Comparison of ENCODE assay signal across 12 cellular contexts in the genomic region with DNA sequence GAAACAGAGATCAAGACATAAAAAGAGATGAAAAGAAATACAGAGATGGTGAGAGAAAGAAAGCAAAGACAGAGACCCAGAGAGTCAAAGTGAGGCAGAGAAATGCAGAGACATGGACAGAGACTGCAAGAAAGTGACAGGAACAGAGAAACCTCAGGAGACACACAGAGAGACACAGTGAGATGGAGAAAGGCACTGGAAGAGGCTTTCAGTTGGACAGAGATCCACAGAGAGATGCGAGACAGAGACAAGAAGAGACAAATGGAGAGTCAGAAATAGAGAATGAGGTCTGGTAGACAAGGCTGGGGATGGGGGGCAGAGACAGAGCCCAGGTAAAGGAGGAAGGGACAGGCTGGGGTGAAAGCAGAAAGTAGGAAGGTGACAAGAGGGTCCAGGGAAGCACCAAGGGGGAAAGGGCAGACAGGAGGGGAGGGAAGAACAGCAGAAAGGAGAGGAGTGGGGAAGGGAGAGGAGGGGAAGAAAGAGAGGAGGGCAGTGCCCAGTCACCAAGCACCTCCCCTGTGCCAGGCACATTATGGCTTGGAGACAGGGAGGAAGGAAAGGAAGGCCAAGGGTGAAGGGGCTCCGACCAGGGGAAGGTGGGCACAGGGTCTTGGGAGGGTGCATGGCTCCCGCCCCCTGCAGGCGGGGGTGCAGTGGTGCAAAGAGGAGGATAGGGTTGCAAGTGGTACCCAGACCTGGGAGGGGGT. TPM values are rescaled to one million over a fixed set of nuclear protein-coding genes. Genes with fewer than 3 reads are reported as not detected.
A peak's percentile ranks its signal among the peaks of the same experiment; 100 is the strongest.
DNase-seq lines count a peak whose midpoint lies in the region; ATAC-seq and TF ChIP-seq lines count a peak whose summit lies in the region.
"Had no signal": no experiment of that assay in that cellular context is flagged by ENCODE, and none has a peak within 500 bp of the region (broad histone marks: within the 10 kb centered on the region; RNA-seq: fewer than 3 reads in every experiment).

No MANE protein-coding gene starts in this region.

- intact Hi-C loops in A673 (cut with micrococcal nuclease; ENCODE audit: unreplicated experiment) = no loop called here

- TF ChIP-seq CTCF in A673 (conservative IDR thresholded peaks at IDR 0.05; ENCODE audit: low read depth, low read length) = peak; percentile 58
- TF ChIP-seq CTCF in DOHH2 (IDR thresholded peaks at IDR 0.05; ENCODE audit: low read depth, low read length, poor library complexity, severe bottlenecking) = peak; percentile 84
- peak; percentile 17 to 41 for TF ChIP-seq CTCF in fibroblast of lung (conservative IDR thresholded peaks at IDR 0.05 in 1 of 2, IDR thresholded peaks at IDR 0.05 in 1 of 2; ENCODE audit: low read depth in 1 of 2, low read length in 2 of 2)

- no peak overlapping the region for H3K9ac ChIP-seq in fibroblast of lung (ENCODE audit: insufficient read depth, low read length)

- peaks cover 10% of the 10 kb centered on the region for H3F3A ChIP-seq in DOHH2 (ENCODE audit: control insufficient read depth, insufficient read depth)

- H3K36me3 ChIP-seq in A673 (ENCODE audit: insufficient read depth, low read length, poor library complexity, severe bottlenecking) = no peaks in the 10 kb centered on the region
- H3K36me3 ChIP-seq in DOHH2 (ENCODE audit: control insufficient read depth, low read length) = no peaks in the 10 kb centered on the region
- H3K36me3 ChIP-seq in fibroblast of lung (ENCODE audit: control insufficient read depth, insufficient read depth, low read length) = no peaks in the 10 kb centered on the region
- H3K36me3 ChIP-seq: prostate gland had no signal

- POLR2A ChIA-PET in A673 (lab: Charles Lee; ENCODE audit: low non-redundant PET) = no interaction called here

- H3K4me1 Mint-ChIP-seq in T-helper 17 cell = peaks cover 33% of the 10 kb centered on the region

- H3K27ac ChIP-seq in A673 (ENCODE audit: low read depth, low read length, poor library complexity, severe bottlenecking) (no peak overlapping the region), DOHH2 (ENCODE audit: low read depth, low read length) (no peak overlapping the region), fibroblast of lung (ENCODE audit: insufficient read depth, low read length) (no peak overlapping the region)
- H3K27ac ChIP-seq: prostate gland had no signal

- H4K20me1 ChIP-seq in DOHH2 (ENCODE audit: control insufficient read depth, insufficient read depth, low read depth, low read length) (no peaks in the 10 kb centered on the region), fibroblast of lung (ENCODE audit: control insufficient read depth, extremely low read depth, insufficient read depth, low read length) (no peaks in the 10 kb centered on the region)

- peaks cover 16% of the 10 kb centered on the region for H3K4me1 ChIP-seq in A673 (ENCODE audit: insufficient read depth, low read length, poor library complexity, severe bottlenecking)
- H3K4me1 ChIP-seq in DOHH2 (ENCODE audit: control insufficient read depth, low read length) = peaks cover 52% of the 10 kb centered on the region
- H3K4me1 ChIP-seq in fibroblast of lung (ENCODE audit: control insufficient read depth, extremely low read depth, insufficient read depth, low read length) = peaks cover 2% of the 10 kb centered on the region
- H3K4me1 ChIP-seq: prostate gland had no signal

- H3K4me3 ChIP-seq in A673 (ENCODE audit: low read depth, low read length, poor library complexity, severe bottlenecking) = no peak overlapping the region
- H3K4me3 ChIP-seq in DOHH2 (ENCODE audit: low read length) = no peak overlapping the region
- H3K4me3 ChIP-seq in fibroblast of lung (replicated peaks in 1 of 4; ENCODE audit: control extremely low read depth in 1 of 4, insufficient read depth in 1 of 4, low read depth in 3 of 4, low read length in 4 of 4) = no peak overlapping the region
- H3K4me3 ChIP-seq: prostate gland had no signal

- no TSS peak for BruUV-seq in A673 (replicated peaks; lab: Mats Ljungman, UMichigan)

- H3K9me3 ChIP-seq in A673 (ENCODE audit: low read depth, low read length, poor library complexity, severe bottlenecking) = no peaks in the 10 kb centered on the region
- H3K9me3 ChIP-seq in DOHH2 (ENCODE audit: control insufficient read depth, insufficient read depth, low read length) = no peaks in the 10 kb centered on the region
- no peaks in the 10 kb centered on the region for H3K9me3 ChIP-seq in fibroblast of lung (ENCODE audit: control insufficient read depth, insufficient read depth, low read depth, low read length)
- H3K9me3 ChIP-seq in T-helper 17 cell (ENCODE audit: control insufficient read depth, low read length, poor library complexity, severe bottlenecking) = no peaks in the 10 kb centered on the region
- H3K9me3 ChIP-seq: prostate gland had no signal

- H3K27me3 Mint-ChIP-seq in T-helper 17 cell = peaks cover 17% of the 10 kb centered on the region

- H3K27me3 ChIP-seq in A673 (replicated peaks; ENCODE audit: insufficient read depth, low read depth, low read length, poor library complexity) (peaks cover 51% of the 10 kb centered on the region), DOHH2 (ENCODE audit: control insufficient read depth, low read length) (peaks cover 45% of the 10 kb centered on the region), fibroblast of lung (ENCODE audit: control insufficient read depth, insufficient read depth, low read length) (peaks cover 56% of the 10 kb centered on the region)

- H3K79me2 ChIP-seq in DOHH2 (ENCODE audit: control insufficient read depth, low read length) = no peaks in the 10 kb centered on the region
- no peaks in the 10 kb centered on the region for H3K79me2 ChIP-seq in fibroblast of lung (ENCODE audit: control insufficient read depth, insufficient read depth, low read length)

- H3K4me2 ChIP-seq in DOHH2 (ENCODE audit: low read length) (no peak overlapping the region), fibroblast of lung (ENCODE audit: extremely low read depth, insufficient read depth, low read length) (no peak overlapping the region)

- CTCF ChIA-PET in A673 (lab: Charles Lee) = no interaction called here

- peaks cover 5% of the 10 kb centered on the region for H3K36me3 Mint-ChIP-seq in T-helper 17 cell (ENCODE audit: low read depth)

- H3K9me2 ChIP-seq in DOHH2 (replicated peaks; ENCODE audit: control insufficient read depth, low read length) = no peaks in the 10 kb centered on the region

- no peak overlapping the region for H3K27ac Mint-ChIP-seq in T-helper 17 cell

- no peak overlapping the region for H3K4me3 Mint-ChIP-seq in T-helper 17 cell

- ATAC-seq in HG02798 (IDR thresholded peaks at IDR 0.05; ENCODE audit: poor library complexity, unreplicated experiment) (no peak), T-helper 17 cell (no peak), GM21515 (IDR thresholded peaks at IDR 0.05; ENCODE audit: unreplicated experiment) (no peak)

- no peak overlapping the region for H2AFZ ChIP-seq in fibroblast of lung (ENCODE audit: low read length)

- DNase-seq in A673 (ENCODE audit: low spot score) = peak; percentile 33
- DNase-seq in NCI-H524 treated with DMSO at 0.1 percent for 48 hours (lab: John Stamatoyannopoulos, UW) = peak; percentile 3
- DNase-seq in fibroblast of lung (ENCODE audit: low read depth in 2 of 2) = no peak
- DNase-seq in DMS79 treated with DMSO at 0.1 percent for 48 hours (lab: John Stamatoyannopoulos, UW) = no peak
- DNase-seq in T-helper 17 cell = no peak
- DNase-seq: activated CD4-positive, alpha-beta T cell treated with anti-CD3 and anti-CD28 coated beads, Interleukin-2, amount 50 U/mL, for 48 hours; central memory CD4-positive, alpha-beta T cell; GDM1 had no signal

RNA-seq across cellular contexts. Expression of a gene that starts 38.5 kb away (rescaled TPM):
- total RNA-seq in A673 (2021) (32.1 and 35.2 TPM in 2 replicates), fibroblast of lung (11.3 and 17.8 TPM in 2 replicates), T-helper 17 cell (10 to 100 TPM; 72.1 to 89.9 TPM)
- 9.8 and 10.0 TPM in 2 replicates for polyA plus RNA-seq in fibroblast of lung
- 11.4 and 12.8 TPM in 2 replicates for polyA plus RNA-seq in fibroblast of lung (2012)
- 14.6 and 15.0 TPM in 2 replicates for polyA minus RNA-seq in fibroblast of lung (ENCODE audit: low replicate concordance)

RNA-seq across cellular contexts. Expression of a gene that starts 41.2 kb away (rescaled TPM):
- total RNA-seq in A673 (2021) (17.4 and 21.3 TPM in 2 replicates), fibroblast of lung (6.7 and 7.8 TPM in 2 replicates), T-helper 17 cell (1 to 10 TPM; 6.7 to 7.5 TPM)
- polyA plus RNA-seq in fibroblast of lung = 4.9 and 5.9 TPM in 2 replicates
- polyA plus RNA-seq in fibroblast of lung (2012) = 7.5 and 8.6 TPM in 2 replicates
- 20.8 and 25.5 TPM in 2 replicates for polyA minus RNA-seq in fibroblast of lung (ENCODE audit: low replicate concordance)

RNA-seq across cellular contexts. Expression of a gene that starts 46.7 kb away (rescaled TPM):
- total RNA-seq in A673 (2021) = 2.2 and 2.5 TPM in 2 replicates
- under 0.01 and 0.17 TPM in 2 replicates for total RNA-seq in fibroblast of lung
- polyA plus RNA-seq in fibroblast of lung = 0.31 and 0.43 TPM in 2 replicates
- 0.56 and 0.91 TPM in 2 replicates for polyA plus RNA-seq in fibroblast of lung (2012)
- 0.39 TPM in 1 of 2 replicates, not detected in the other for polyA minus RNA-seq in fibroblast of lung (ENCODE audit: low replicate concordance)
- total RNA-seq in T-helper 17 cell = 10 to 100 TPM; 24.5 to 42.7 TPM

Comparison
In these comparisons a context has a peak if more than half of its experiments do, and no peak if none do; other contexts are left out.
1. DNase-seq: peak in A673 (single experiment) and NCI-H524 treated with DMSO at 0.1 percent for 48 hours (single experiment); none in fibroblast of lung (0 of 2), DMS79 treated with DMSO at 0.1 percent for 48 hours (single experiment) and T-helper 17 cell (0 of 3).
2. CTCF ChIP-seq: peak in every context shown above with its lines; median percentile 84 in DOHH2; 58 in A673; 29 in fibroblast of lung.